19 cellular contexts compared by ENCODE assay signal in genomic region chr15:69576948-69577351, GRCh38.
DNase-seq lines count a peak whose midpoint lies in the region; ATAC-seq, FAIRE-seq and TF ChIP-seq lines count a peak whose summit lies in the region.
"Had no signal": no experiment of that assay in that cellular context is flagged by ENCODE, and none has a peak within 500 bp of the region (broad histone marks: within the 10 kb centered on the region; RNA-seq: fewer than 3 reads in every experiment).

No MANE protein-coding gene starts in this region.

- ATAC-seq in GM19452 (IDR thresholded peaks at IDR 0.05; ENCODE audit: unreplicated experiment), result no peak
- ATAC-seq in HG03442 (IDR thresholded peaks at IDR 0.05; ENCODE audit: unreplicated experiment), result no peak

- H3K27me3 ChIP-seq in BLaER1 treated with 17β-estradiol and CSF1 and Interleukin-3, amounts not matched to agents 10 nM and 100 nM, result peaks cover 19 to 59% (median 46%) of the 10 kb centered on the region in 11 experiments; a peak in 20 of 22 replicates
- peaks cover 60% of the 10 kb centered on the region for H3K27me3 ChIP-seq in bronchial epithelial cell (ENCODE audit: control insufficient read depth, insufficient read depth, low read length)

- peaks cover 22 to 50% (median 27%) of the 10 kb centered on the region in 10 experiments for H3K4me1 ChIP-seq in BLaER1 treated with 17β-estradiol and CSF1 and Interleukin-3, amounts not matched to agents 10 nM and 100 nM
- H3K4me1 ChIP-seq: lower lobe of right lung had no signal

- H3K4me2 ChIP-seq in BLaER1 treated with 17β-estradiol and CSF1 and Interleukin-3, amounts not matched to agents 10 nM and 100 nM, result peak overlapping the region in 7 of 11 experiments; percentile 49 to 85 (median 58); a peak in 10 of 22 replicates
- H3K4me2 ChIP-seq: smooth muscle cell had no signal

- H4K20me1 ChIP-seq in BLaER1 treated with 17β-estradiol and CSF1 and Interleukin-3, amounts not matched to agents 10 nM and 100 nM, result peaks cover 0 to 30% (median 0%) of the 10 kb centered on the region in 11 experiments; a peak in 5 of 22 replicates

- no peak overlapping the region for H3K27ac ChIP-seq in BLaER1 treated with 17β-estradiol and CSF1 and Interleukin-3, amounts not matched to agents 10 nM and 100 nM
- H3K27ac ChIP-seq: esophagus muscularis mucosa, GM23248, HL-60, lower lobe of right lung, thoracic aorta had no signal

- H3K9me3 ChIP-seq in BLaER1 treated with 17β-estradiol and CSF1 and Interleukin-3, amounts not matched to agents 10 nM and 100 nM (replicated peaks in 1 of 11), result no peaks in the 10 kb centered on the region
- H3K9me3 ChIP-seq: esophagus muscularis mucosa, lower lobe of right lung, thoracic aorta had no signal

- FAIRE-seq in bronchial epithelial cell (lab: Jason Lieb, UNC), result peak; percentile 85

- no peak overlapping the region for H3K9ac ChIP-seq in BLaER1 treated with 17β-estradiol and CSF1 and Interleukin-3, amounts not matched to agents 10 nM and 100 nM
- H3K9ac ChIP-seq: GM23248 had no signal

- no peaks in the 10 kb centered on the region for H3K36me3 ChIP-seq in BLaER1 treated with 17β-estradiol and CSF1 and Interleukin-3, amounts not matched to agents 10 nM and 100 nM
- no peaks in the 10 kb centered on the region for H3K36me3 ChIP-seq in bronchial epithelial cell (ENCODE audit: control insufficient read depth, insufficient read depth, low read length)
- H3K36me3 ChIP-seq: esophagus muscularis mucosa, lower lobe of right lung, thoracic aorta had no signal

- peak; percentile 90 for DNase-seq in DMS53 (lab: John Stamatoyannopoulos, UW)
- DNase-seq in NCI-H69 (lab: John Stamatoyannopoulos, UW), result peak; percentile 70
- no peak for DNase-seq in bronchial epithelial cell (ENCODE audit: low read depth)
- no peak for DNase-seq in amygdala (lab: John Stamatoyannopoulos, UW)
- DNase-seq: activated CD4-positive, alpha-beta T cell treated with anti-CD3 and anti-CD28 coated beads for 4 hours; activated T-cell treated with anti-CD3 and anti-CD28 coated beads, Interleukin-2, amount 50 U/mL, for 72 hours; GM23248; KBM-7; lower lobe of right lung; naive B cell; NCI-H1092; SHP77 had no signal

- no peak overlapping the region for H3K4me3 ChIP-seq in BLaER1 treated with 17β-estradiol and CSF1 and Interleukin-3, amounts not matched to agents 10 nM and 100 nM
- no peak overlapping the region for H3K4me3 ChIP-seq in bronchial epithelial cell (ENCODE audit: low read depth, low read length)
- H3K4me3 ChIP-seq: esophagus muscularis mucosa, GM23248, lower lobe of right lung, smooth muscle cell, thoracic aorta had no signal

- TF ChIP-seq CTCF in bronchial epithelial cell (IDR thresholded peaks at IDR 0.05; ENCODE audit: insufficient read depth, low read length, severe bottlenecking), result no peak

Comparison
In these comparisons a context has a peak if more than half of its experiments do, and no peak if none do; other contexts are left out.
1. DNase-seq: peak in DMS53 (single experiment) and NCI-H69 (single experiment); none in bronchial epithelial cell (single experiment) and amygdala (0 of 56).